21 cellular contexts compared by ENCODE assay signal in genomic region chr12:113191236-113191635, GRCh38. TPM values are rescaled to one million over a fixed set of nuclear protein-coding genes. Genes with fewer than 3 reads are reported as not detected.
"Had no signal": no experiment of that assay in that cellular context is flagged by ENCODE, and none has a peak within 500 bp of the region (broad histone marks: within the 10 kb centered on the region; RNA-seq: fewer than 3 reads in every experiment).

No MANE protein-coding gene starts in this region.

- H3K27me3 ChIP-seq: hepatocyte, spleen, stomach had no signal

- H3K27me3 Mint-ChIP-seq: dendritic cell treated with granulocyte-macrophage colony-stimulating factor and Interleukin-4, amounts not matched to agents 40 ng/mL and 50 ng/mL, for 4 days; effector memory CD8-positive, alpha-beta T cell; naive B cell; type B pancreatic cell had no signal

- H3K4me1 ChIP-seq: prostate gland had no signal

- H3K9me3 ChIP-seq: prostate gland, spleen, stomach had no signal

- H3K9me3 Mint-ChIP-seq: dendritic cell treated with granulocyte-macrophage colony-stimulating factor and Interleukin-4, amounts not matched to agents 40 ng/mL and 50 ng/mL, for 4 days; effector memory CD8-positive, alpha-beta T cell; naive B cell; nephron; type B pancreatic cell had no signal

- H2AFZ ChIP-seq: hepatocyte, parathyroid adenoma had no signal

- H3K4me3 Mint-ChIP-seq: dendritic cell treated with granulocyte-macrophage colony-stimulating factor and Interleukin-4, amounts not matched to agents 40 ng/mL and 50 ng/mL, for 4 days; effector memory CD8-positive, alpha-beta T cell; naive B cell; type B pancreatic cell had no signal

- H3K27ac ChIP-seq: hepatocyte, parathyroid adenoma, prostate gland, spleen had no signal

- DNase-seq: effector memory CD8-positive, alpha-beta T cell; foreskin melanocyte; left colon; left ventricle myocardium superior; naive B cell; spleen; stimulated activated CD4-positive, alpha-beta T cell treated with anti-CD3 and anti-CD28 coated beads, Interleukin-15, amount 100 ng/mL, for 24 hours; stimulated activated CD4-positive, alpha-beta T cell treated with anti-CD3 and anti-CD28 coated beads, Interleukin-2, amount 100 ng/mL, for 24 hours; stimulated activated CD4-positive, alpha-beta T cell treated with anti-CD3 and anti-CD28 coated beads, Interleukin-4, amount 100 ng/mL, for 4 hours; stimulated activated naive CD4-positive, alpha-beta T cell; stomach had no signal

- H3K27ac Mint-ChIP-seq: dendritic cell treated with granulocyte-macrophage colony-stimulating factor and Interleukin-4, amounts not matched to agents 40 ng/mL and 50 ng/mL, for 4 days; effector memory CD8-positive, alpha-beta T cell; type B pancreatic cell had no signal

- H3K4me2 ChIP-seq: hepatocyte had no signal

- H3K4me3 ChIP-seq: hepatocyte, lung, prostate gland, spleen, stomach had no signal

- H3K9ac ChIP-seq: parathyroid adenoma had no signal

RNA-seq across cellular contexts. Expression of gene CFAP73, which starts 41.7 kb away (rescaled TPM):
- total RNA-seq: hepatocyte, kidney epithelial cell, left ventricle myocardium superior, omental fat pad, skeletal muscle tissue, spleen had no signal
- polyA plus RNA-seq: hepatocyte had no signal

RNA-seq across cellular contexts. Expression of gene RASAL1, which starts 55.7 kb away (rescaled TPM):
- total RNA-seq: hepatocyte, left ventricle myocardium superior, omental fat pad, skeletal muscle tissue had no signal
